In the genomic region with DNA sequence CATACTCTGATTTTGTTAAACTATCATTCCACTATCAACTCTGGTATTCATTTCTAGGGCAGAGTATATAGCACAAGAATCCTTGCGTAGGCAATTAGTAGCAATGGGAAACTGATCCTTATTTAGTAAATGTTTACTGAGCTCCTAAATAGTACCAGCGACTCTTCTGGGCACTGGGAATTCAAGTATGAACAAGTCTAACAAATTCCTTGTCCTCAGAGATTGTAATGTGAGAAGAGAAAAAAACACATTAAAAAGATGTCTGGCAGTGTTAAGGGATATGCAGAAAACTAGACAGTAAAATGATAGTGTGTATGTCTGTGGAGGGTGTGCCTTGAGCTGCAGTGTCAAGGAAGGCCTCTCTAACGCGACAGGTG, we compare ENCODE assay signal across 8 cellular contexts. TPM values are rescaled to one million over a fixed set of nuclear protein-coding genes. Genes with fewer than 3 reads are reported as not detected.
DNase-seq lines count a peak whose midpoint lies in the region; ATAC-seq, FAIRE-seq and TF ChIP-seq lines count a peak whose summit lies in the region.

No MANE protein-coding gene starts in this region.

- peaks cover 5% of the 10 kb centered on the region for H3K36me3 ChIP-seq in bronchial epithelial cell (ENCODE audit: control insufficient read depth, insufficient read depth, low read length)
- no peaks in the 10 kb centered on the region for H3K36me3 ChIP-seq in mucosa of stomach (ENCODE audit: control insufficient read depth, insufficient read depth, low read length)

- no peaks in the 10 kb centered on the region for H3K4me1 ChIP-seq in mucosa of stomach (ENCODE audit: control insufficient read depth, insufficient read depth, low read length)

- no peak for ATAC-seq in HG03025 (IDR thresholded peaks at IDR 0.05; ENCODE audit: low FRiP score, unreplicated experiment)

- no peaks in the 10 kb centered on the region for H3K27me3 ChIP-seq in AG04450 (ENCODE audit: control insufficient read depth, insufficient read depth, low read length)
- no peaks in the 10 kb centered on the region for H3K27me3 ChIP-seq in bronchial epithelial cell (ENCODE audit: control insufficient read depth, insufficient read depth, low read length)
- H3K27me3 ChIP-seq in mucosa of stomach (ENCODE audit: control insufficient read depth, insufficient read depth, low read length): no peaks in the 10 kb centered on the region

- no peaks in the 10 kb centered on the region for H3K9me3 Mint-ChIP-seq in IgD-negative memory B cell

- peaks cover 23 to 43% (median 31%) of the 10 kb centered on the region in 3 donors for H3K4me1 Mint-ChIP-seq in IgD-negative memory B cell

- H3K27me3 Mint-ChIP-seq in IgD-negative memory B cell: no peaks in the 10 kb centered on the region

- H3K36me3 Mint-ChIP-seq in IgD-negative memory B cell: no peaks in the 10 kb centered on the region

- no peak for DNase-seq in AG04450 (ENCODE audit: low read depth, low spot score)
- DNase-seq in bronchial epithelial cell (ENCODE audit: low read depth): peak; percentile 76
- DNase-seq in mucosa of gallbladder (ENCODE audit: low spot score): no peak
- DNase-seq in HPDE6-E6E7 (ENCODE audit: extremely low spot score): no peak
- DNase-seq in kidney tubule cell (ENCODE audit: low spot score): no peak

- CTCF ChIA-PET in AG04450 (lab: Charles Lee): interaction anchor here (0.7 to 4.0 kb wide), 15 partner anchors 9 to 372 kb away, joined by 3 to 27 read pairs (median 4); no protein-coding TSS in a partner anchor

- no peak for TF ChIP-seq CTCF in AG04450 (IDR thresholded peaks at IDR 0.05; ENCODE audit: low read depth, low read length)
- TF ChIP-seq CTCF in bronchial epithelial cell (IDR thresholded peaks at IDR 0.05; ENCODE audit: insufficient read depth, low read length, severe bottlenecking): no peak

- no peak for FAIRE-seq in bronchial epithelial cell (lab: Jason Lieb, UNC)

- peak overlapping the region; percentile 80 to 98 (median 92) for H3K4me3 Mint-ChIP-seq in IgD-negative memory B cell

- peak overlapping the region in 2 of 3 donors; percentile 52 to 91 for H3K27ac Mint-ChIP-seq in IgD-negative memory B cell

- peak overlapping the region; percentile 82 for H3K4me3 ChIP-seq in AG04450 (ENCODE audit: low read depth, low read length)
- H3K4me3 ChIP-seq in bronchial epithelial cell (ENCODE audit: low read depth, low read length): peak overlapping the region; percentile 77
- peak overlapping the region; percentile 84 for H3K4me3 ChIP-seq in mucosa of stomach (ENCODE audit: low read length)

- H3K9me3 ChIP-seq in AG04450 (ENCODE audit: control insufficient read depth, insufficient read depth, low read length) (no peaks in the 10 kb centered on the region), mucosa of stomach (ENCODE audit: control insufficient read depth, low read length) (no peaks in the 10 kb centered on the region)

- H3K9ac ChIP-seq in mucosa of stomach (ENCODE audit: low read length): peak overlapping the region; percentile 85

- POLR2A ChIA-PET in AG04450 (lab: Yijun Ruan, JAX): no interaction called here

- no peak overlapping the region for H3K27ac ChIP-seq in AG04450 (ENCODE audit: low read depth, low read length)

RNA-seq across cellular contexts. Expression of a gene that starts 0.7 kb away (rescaled TPM):
- polyA plus RNA-seq in AG04450 (2011; rRNA removed) (34.3 and 45.0 TPM in 2 replicates), IgD-negative memory B cell (111 TPM)
- 7.2 and 13.7 TPM in 2 replicates for polyA minus RNA-seq in AG04450 (2011; rRNA and poly(A)+ RNA removed)
- total RNA-seq in bronchial epithelial cell (61.7 and 74.0 TPM in 2 replicates), mucosa of gallbladder (39.9 TPM)

RNA-seq across cellular contexts. Expression of a gene that starts 3.3 kb away (rescaled TPM):
- polyA plus RNA-seq in AG04450 (2011; rRNA removed) (15.7 and 20.3 TPM in 2 replicates), IgD-negative memory B cell (5.4 TPM)
- 19.6 and 45.9 TPM in 2 replicates for polyA minus RNA-seq in AG04450 (2011; rRNA and poly(A)+ RNA removed)
- total RNA-seq in bronchial epithelial cell (18.4 and 19.8 TPM in 2 replicates), mucosa of gallbladder (39.0 TPM)

RNA-seq across cellular contexts. Expression of a gene that starts 25.3 kb away (rescaled TPM):
- polyA plus RNA-seq in AG04450 (2011; rRNA removed) (100 and 161 TPM in 2 replicates), IgD-negative memory B cell (116 TPM)
- 28.9 and 31.2 TPM in 2 replicates for polyA minus RNA-seq in AG04450 (2011; rRNA and poly(A)+ RNA removed)
- total RNA-seq in bronchial epithelial cell (62.7 and 72.7 TPM in 2 replicates), mucosa of gallbladder (67.9 TPM)
